Comparison of ENCODE assay signal across 1 cellular context in the genomic region with DNA sequence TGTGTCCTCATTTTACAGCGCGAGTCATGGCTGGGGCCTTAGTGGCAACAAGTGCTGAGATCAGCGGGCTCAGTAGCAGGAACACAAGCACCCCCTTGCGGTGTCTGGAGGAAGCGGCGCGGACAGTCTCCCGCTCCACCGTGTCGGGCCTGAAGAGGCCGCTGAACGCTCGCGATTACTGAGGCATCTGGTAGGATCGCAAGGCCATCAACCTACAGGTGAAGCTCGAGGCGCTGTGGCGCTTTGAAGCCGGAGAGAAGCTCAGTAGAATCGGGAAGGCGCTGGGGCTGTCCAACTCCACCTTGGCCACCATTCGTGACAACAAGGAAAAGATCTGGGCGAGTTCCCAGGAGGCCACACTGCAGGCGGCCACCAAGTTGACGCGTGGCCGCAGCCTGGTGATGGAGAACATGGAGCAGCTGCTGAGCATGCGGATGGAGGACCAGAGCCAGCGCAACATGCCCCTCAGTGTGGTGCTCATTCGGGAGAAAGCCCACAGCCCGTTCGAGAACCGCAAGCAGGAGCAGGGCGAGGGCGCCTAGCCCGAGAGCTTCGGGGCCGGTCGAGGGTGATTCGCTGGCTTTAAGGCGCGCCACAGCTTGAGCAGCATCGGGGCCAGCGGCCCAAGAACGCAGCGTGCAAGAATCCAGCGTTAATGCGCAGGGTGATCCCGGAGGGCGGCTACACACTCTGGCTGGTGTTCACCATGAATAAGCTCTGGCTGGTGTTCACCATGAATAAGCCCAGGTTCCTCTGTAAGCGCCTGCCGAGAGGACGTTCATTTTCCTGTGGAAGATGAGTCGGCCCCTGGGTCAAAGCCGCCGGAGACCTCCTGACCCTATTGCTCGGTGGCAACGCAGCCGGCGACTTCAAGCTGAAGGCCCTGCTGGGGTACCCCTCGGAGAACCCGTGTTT.
TF ChIP-seq lines count a peak whose summit lies in the region.

No MANE protein-coding gene starts in this region.

TF ChIP-seq in K562, 482 proteins besides CTCF, POLR2A, EP300 and RAD21 (continued from another document and continues in another):
- TF ChIP-seq NR1H2 (CRISPR knock-in tag; IDR thresholded peaks at IDR 0.05): 0 out of 2 replicates have a peak, but pooled peaks have one; percentile 73
- peak in 1 of 2 experiments; percentile 54; a peak in 1 of 4 replicates for TF ChIP-seq KDM4B (IDR thresholded peaks at IDR 0.05; ENCODE audit: borderline replicate concordance in 2 of 2, low read depth in 1 of 2)
- 0 out of 2 replicates have a peak, but pooled peaks have one; percentile 19 for TF ChIP-seq MEF2D (tag; conservative IDR thresholded peaks at IDR 0.05; ENCODE audit: low read depth)
- 0 out of 2 replicates have a peak, but pooled peaks have one; percentile 19 for TF ChIP-seq ZNF644 (tag; IDR thresholded peaks at IDR 0.05; ENCODE audit: low read depth)
- no peak for TF ChIP-seq BCL6 (CRISPR knock-in tag; IDR thresholded peaks at IDR 0.05)
- peak; percentile 84 for TF ChIP-seq SP1 (CRISPR knock-in tag; IDR thresholded peaks at IDR 0.05)
- no peak for TF ChIP-seq PHTF2 (CRISPR knock-in tag; IDR thresholded peaks at IDR 0.05)
- no peak for TF ChIP-seq ZNF57 (CRISPR knock-in tag; IDR thresholded peaks at IDR 0.05)
- TF ChIP-seq, protein P1, sequence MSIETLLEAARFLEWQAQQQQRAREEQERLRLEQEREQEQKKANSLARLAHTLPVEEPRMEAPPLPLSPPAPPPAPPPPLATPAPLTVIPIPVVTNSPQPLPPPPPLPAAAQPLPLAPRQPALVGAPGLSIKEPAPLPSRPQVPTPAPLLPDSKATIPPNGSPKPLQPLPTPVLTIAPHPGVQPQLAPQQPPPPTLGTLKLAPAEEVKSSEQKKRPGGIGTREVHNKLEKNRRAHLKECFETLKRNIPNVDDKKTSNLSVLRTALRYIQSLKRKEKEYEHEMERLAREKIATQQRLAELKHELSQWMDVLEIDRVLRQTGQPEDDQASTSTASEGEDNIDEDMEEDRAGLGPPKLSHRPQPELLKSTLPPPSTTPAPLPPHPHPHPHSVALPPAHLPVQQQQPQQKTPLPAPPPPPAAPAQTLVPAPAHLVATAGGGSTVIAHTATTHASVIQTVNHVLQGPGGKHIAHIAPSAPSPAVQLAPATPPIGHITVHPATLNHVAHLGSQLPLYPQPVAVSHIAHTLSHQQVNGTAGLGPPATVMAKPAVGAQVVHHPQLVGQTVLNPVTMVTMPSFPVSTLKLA (conservative IDR thresholded peaks at IDR 0.05): peak in 1 of 2 experiments; percentile 64; a peak in 3 of 4 replicates
- no peak for TF ChIP-seq CEBPG (CRISPR knock-in tag; IDR thresholded peaks at IDR 0.05)
- TF ChIP-seq CEBPG (tag; conservative IDR thresholded peaks at IDR 0.05 in 1 of 2, IDR thresholded peaks at IDR 0.05 in 1 of 2): no peak
- TF ChIP-seq, protein P2, sequence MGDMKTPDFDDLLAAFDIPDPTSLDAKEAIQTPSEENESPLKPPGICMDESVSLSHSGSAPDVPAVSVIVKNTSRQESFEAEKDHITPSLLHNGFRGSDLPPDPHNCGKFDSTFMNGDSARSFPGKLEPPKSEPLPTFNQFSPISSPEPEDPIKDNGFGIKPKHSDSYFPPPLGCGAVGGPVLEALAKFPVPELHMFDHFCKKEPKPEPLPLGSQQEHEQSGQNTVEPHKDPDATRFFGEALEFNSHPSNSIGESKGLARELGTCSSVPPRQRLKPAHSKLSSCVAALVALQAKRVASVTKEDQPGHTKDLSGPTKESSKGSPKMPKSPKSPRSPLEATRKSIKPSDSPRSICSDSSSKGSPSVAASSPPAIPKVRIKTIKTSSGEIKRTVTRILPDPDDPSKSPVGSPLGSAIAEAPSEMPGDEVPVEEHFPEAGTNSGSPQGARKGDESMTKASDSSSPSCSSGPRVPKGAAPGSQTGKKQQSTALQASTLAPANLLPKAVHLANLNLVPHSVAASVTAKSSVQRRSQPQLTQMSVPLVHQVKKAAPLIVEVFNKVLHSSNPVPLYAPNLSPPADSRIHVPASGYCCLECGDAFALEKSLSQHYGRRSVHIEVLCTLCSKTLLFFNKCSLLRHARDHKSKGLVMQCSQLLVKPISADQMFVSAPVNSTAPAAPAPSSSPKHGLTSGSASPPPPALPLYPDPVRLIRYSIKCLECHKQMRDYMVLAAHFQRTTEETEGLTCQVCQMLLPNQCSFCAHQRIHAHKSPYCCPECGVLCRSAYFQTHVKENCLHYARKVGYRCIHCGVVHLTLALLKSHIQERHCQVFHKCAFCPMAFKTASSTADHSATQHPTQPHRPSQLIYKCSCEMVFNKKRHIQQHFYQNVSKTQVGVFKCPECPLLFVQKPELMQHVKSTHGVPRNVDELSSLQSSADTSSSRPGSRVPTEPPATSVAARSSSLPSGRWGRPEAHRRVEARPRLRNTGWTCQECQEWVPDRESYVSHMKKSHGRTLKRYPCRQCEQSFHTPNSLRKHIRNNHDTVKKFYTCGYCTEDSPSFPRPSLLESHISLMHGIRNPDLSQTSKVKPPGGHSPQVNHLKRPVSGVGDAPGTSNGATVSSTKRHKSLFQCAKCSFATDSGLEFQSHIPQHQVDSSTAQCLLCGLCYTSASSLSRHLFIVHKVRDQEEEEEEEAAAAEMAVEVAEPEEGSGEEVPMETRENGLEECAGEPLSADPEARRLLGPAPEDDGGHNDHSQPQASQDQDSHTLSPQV (IDR thresholded peaks at IDR 0.05): peak; percentile 92
- TF ChIP-seq ZNF23 (CRISPR knock-in tag; IDR thresholded peaks at IDR 0.05): no peak
- TF ChIP-seq CBFA2T3 (IDR thresholded peaks at IDR 0.05): peak; percentile 37; the same call in 1 of the 2 replicates
- TF ChIP-seq KLF6 (CRISPR knock-in tag; IDR thresholded peaks at IDR 0.05; ENCODE audit: borderline replicate concordance): no peak; the same call in 1 of the 2 replicates
- TF ChIP-seq ESRRA (IDR thresholded peaks at IDR 0.05; ENCODE audit: borderline replicate concordance, low read depth): peak; percentile 71; the same call in 1 of the 2 replicates
- TF ChIP-seq ZNF444 (CRISPR knock-in tag; IDR thresholded peaks at IDR 0.05): no peak
- no peak for TF ChIP-seq SLC30A9 (CRISPR knock-in tag; IDR thresholded peaks at IDR 0.05)
- no peak for TF ChIP-seq PHF20 (IDR thresholded peaks at IDR 0.05; ENCODE audit: partially characterized antibody)
- peak in 2 of 3 experiments; percentile 58 to 73 for TF ChIP-seq YY1 (IDR thresholded peaks at IDR 0.05; ENCODE audit: borderline replicate concordance in 1 of 3, control insufficient read depth in 1 of 3, extremely low read depth in 1 of 3, insufficient read depth in 3 of 3, insufficient read length in 1 of 3, insufficient replicate concordance in 2 of 3, low read depth in 1 of 3, low read length in 2 of 3)
- TF ChIP-seq PURB (CRISPR knock-in tag; IDR thresholded peaks at IDR 0.05; ENCODE audit: low read depth): no peak
- peak; percentile 20; the same call in 1 of the 2 replicates for TF ChIP-seq MEF2A (IDR thresholded peaks at IDR 0.05; ENCODE audit: control insufficient read depth, low read depth, low read length)
- TF ChIP-seq MIER1 (IDR thresholded peaks at IDR 0.05; ENCODE audit: low read depth): 0 out of 2 replicates have a peak, but pooled peaks have one; percentile 24
- TF ChIP-seq MED1 (CRISPR knock-in tag; IDR thresholded peaks at IDR 0.05; ENCODE audit: borderline replicate concordance): no peak
- no peak for TF ChIP-seq ATF1 (CRISPR knock-in tag; IDR thresholded peaks at IDR 0.05)
- TF ChIP-seq ATF1 (tag; IDR thresholded peaks at IDR 0.05): peak; percentile 66
- no peak for TF ChIP-seq MTA2 (IDR thresholded peaks at IDR 0.05; ENCODE audit: low read depth)
- TF ChIP-seq EP400 (IDR thresholded peaks at IDR 0.05): peak; percentile 68
- no peak for TF ChIP-seq ZFPM2 (CRISPR knock-in tag; IDR thresholded peaks at IDR 0.05)
- no peak for TF ChIP-seq SAFB2 (IDR thresholded peaks at IDR 0.05; ENCODE audit: borderline replicate concordance, low read depth, low read length, severe bottlenecking)
- no peak for TF ChIP-seq TAF15 (IDR thresholded peaks at IDR 0.05; ENCODE audit: low read depth, low read length)
- no peak for TF ChIP-seq PCBP2 (IDR thresholded peaks at IDR 0.05; ENCODE audit: low read depth, low read length, poor library complexity, severe bottlenecking)
- TF ChIP-seq, protein P3, sequence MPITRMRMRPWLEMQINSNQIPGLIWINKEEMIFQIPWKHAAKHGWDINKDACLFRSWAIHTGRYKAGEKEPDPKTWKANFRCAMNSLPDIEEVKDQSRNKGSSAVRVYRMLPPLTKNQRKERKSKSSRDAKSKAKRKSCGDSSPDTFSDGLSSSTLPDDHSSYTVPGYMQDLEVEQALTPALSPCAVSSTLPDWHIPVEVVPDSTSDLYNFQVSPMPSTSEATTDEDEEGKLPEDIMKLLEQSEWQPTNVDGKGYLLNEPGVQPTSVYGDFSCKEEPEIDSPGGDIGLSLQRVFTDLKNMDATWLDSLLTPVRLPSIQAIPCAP (CRISPR knock-in tag; IDR thresholded peaks at IDR 0.05; ENCODE audit: borderline replicate concordance): no peak
- TF ChIP-seq SMARCB1 (IDR thresholded peaks at IDR 0.05; ENCODE audit: insufficient read length, low read depth): no peak
- TF ChIP-seq NCOA2 (IDR thresholded peaks at IDR 0.05; ENCODE audit: partially characterized antibody in 2 of 2): no peak
- peak; percentile 89 for TF ChIP-seq CTBP1 (IDR thresholded peaks at IDR 0.05; ENCODE audit: borderline replicate concordance)
- no peak for TF ChIP-seq CCAR2 (IDR thresholded peaks at IDR 0.05; ENCODE audit: low read depth, low read length)
- no peak for TF ChIP-seq DMBX1 (CRISPR knock-in tag; IDR thresholded peaks at IDR 0.05; ENCODE audit: borderline replicate concordance)
- TF ChIP-seq, protein P4, sequence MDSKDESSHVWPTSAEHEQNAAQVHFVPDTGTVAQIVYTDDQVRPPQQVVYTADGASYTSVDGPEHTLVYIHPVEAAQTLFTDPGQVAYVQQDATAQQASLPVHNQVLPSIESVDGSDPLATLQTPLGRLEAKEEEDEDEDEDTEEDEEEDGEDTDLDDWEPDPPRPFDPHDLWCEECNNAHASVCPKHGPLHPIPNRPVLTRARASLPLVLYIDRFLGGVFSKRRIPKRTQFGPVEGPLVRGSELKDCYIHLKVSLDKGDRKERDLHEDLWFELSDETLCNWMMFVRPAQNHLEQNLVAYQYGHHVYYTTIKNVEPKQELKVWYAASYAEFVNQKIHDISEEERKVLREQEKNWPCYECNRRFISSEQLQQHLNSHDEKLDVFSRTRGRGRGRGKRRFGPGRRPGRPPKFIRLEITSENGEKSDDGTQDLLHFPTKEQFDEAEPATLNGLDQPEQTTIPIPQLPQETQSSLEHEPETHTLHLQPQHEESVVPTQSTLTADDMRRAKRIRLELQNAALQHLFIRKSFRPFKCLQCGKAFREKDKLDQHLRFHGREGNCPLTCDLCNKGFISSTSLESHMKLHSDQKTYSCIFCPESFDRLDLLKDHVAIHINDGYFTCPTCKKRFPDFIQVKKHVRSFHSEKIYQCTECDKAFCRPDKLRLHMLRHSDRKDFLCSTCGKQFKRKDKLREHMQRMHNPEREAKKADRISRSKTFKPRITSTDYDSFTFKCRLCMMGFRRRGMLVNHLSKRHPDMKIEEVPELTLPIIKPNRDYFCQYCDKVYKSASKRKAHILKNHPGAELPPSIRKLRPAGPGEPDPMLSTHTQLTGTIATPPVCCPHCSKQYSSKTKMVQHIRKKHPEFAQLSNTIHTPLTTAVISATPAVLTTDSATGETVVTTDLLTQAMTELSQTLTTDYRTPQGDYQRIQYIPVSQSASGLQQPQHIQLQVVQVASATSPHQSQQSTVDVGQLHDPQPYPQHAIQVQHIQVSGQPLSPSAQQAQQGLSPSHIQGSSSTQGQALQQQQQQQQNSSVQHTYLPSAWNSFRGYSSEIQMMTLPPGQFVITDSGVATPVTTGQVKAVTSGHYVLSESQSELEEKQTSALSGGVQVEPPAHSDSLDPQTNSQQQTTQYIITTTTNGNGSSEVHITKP (IDR thresholded peaks at IDR 0.05; ENCODE audit: partially characterized antibody): peak; percentile 34
- TF ChIP-seq ZNF785 (CRISPR knock-in tag; IDR thresholded peaks at IDR 0.05): no peak
- TF ChIP-seq MCM5 (IDR thresholded peaks at IDR 0.05; ENCODE audit: low read depth): no peak
- TF ChIP-seq TCF7 (IDR thresholded peaks at IDR 0.05; ENCODE audit: borderline replicate concordance): peak; percentile 85; the same call in 1 of the 2 replicates
